ENCODE assay signal across 22 cellular contexts in the genomic region with DNA sequence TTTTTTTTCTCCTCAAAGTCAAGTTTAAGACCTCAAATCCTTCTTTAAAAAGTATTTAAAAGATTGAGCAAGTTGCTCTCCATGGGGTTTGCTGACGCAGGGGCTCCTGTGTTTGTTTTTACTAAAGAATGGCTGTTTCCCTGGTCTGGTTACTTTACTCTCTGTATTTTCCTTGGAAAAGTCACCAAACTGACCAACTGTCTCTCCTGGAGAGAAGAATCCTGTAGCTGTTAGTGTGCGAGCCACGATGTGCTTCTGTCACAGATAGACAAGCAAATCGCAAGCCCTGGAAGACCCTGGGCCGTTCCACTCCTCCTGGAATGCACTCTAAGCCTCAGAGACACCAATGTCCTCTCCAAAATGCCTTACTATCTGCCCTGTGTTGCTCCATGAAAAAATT.
DNase-seq lines count a peak whose midpoint lies in the region; ATAC-seq and TF ChIP-seq lines count a peak whose summit lies in the region.
"Had no signal": no experiment of that assay in that cellular context is flagged by ENCODE, and none has a peak within 500 bp of the region (broad histone marks: within the 10 kb centered on the region; RNA-seq: fewer than 3 reads in every experiment).

No MANE protein-coding gene starts in this region.

- no peak for TF ChIP-seq RAD21 in IMR-90 (IDR thresholded peaks at IDR 0.05; ENCODE audit: low read length)

- H3K36me3 ChIP-seq in IMR-90 (ENCODE audit: control insufficient read depth, insufficient read depth, low read length) (no peaks in the 10 kb centered on the region), endodermal cell (ENCODE audit: control insufficient read depth, insufficient read depth, low read length) (no peaks in the 10 kb centered on the region), suprapubic skin (no peaks in the 10 kb centered on the region)
- H3K36me3 ChIP-seq: heart left ventricle had no signal

- H3K27me3 Mint-ChIP-seq in endodermal cell (ENCODE audit: insufficient read depth) = no peaks in the 10 kb centered on the region

- no peaks in the 10 kb centered on the region for H3K36me3 Mint-ChIP-seq in endodermal cell (ENCODE audit: low read depth)
- H3K36me3 Mint-ChIP-seq: activated naive CD8-positive, alpha-beta T cell treated with anti-CD3 and anti-CD28 coated beads, Interleukin-2, amount 10 ng/mL, durations not matched to agents 7 days and 5 days; CD14-positive monocyte had no signal

- H2BK5ac ChIP-seq in IMR-90 (ENCODE audit: low read depth, low read length, poor library complexity, severe bottlenecking) = peak overlapping the region; percentile 79

- H2BK120ac ChIP-seq in IMR-90 (ENCODE audit: low read depth, low read length) = peak overlapping the region; percentile 89

- H3K9me3 Mint-ChIP-seq in endodermal cell = no peaks in the 10 kb centered on the region
- H3K9me3 Mint-ChIP-seq: activated naive CD8-positive, alpha-beta T cell treated with anti-CD3 and anti-CD28 coated beads, Interleukin-2, amount 10 ng/mL, durations not matched to agents 7 days and 5 days; activated T-helper 17 cell treated with anti-CD3 and anti-CD28 coated beads, Interleukin-2, amount 50 U/mL, for 72 hours; CD14-positive monocyte had no signal

- H3K27ac Mint-ChIP-seq in endodermal cell = peak overlapping the region; percentile 56
- H3K27ac Mint-ChIP-seq: activated naive CD8-positive, alpha-beta T cell treated with anti-CD3 and anti-CD28 coated beads, Interleukin-2, amount 10 ng/mL, durations not matched to agents 7 days and 5 days; activated T-helper 17 cell treated with anti-CD3 and anti-CD28 coated beads, Interleukin-2, amount 50 U/mL, for 72 hours; CD14-positive monocyte had no signal

- peak overlapping the region; percentile 22 for H2BK15ac ChIP-seq in IMR-90 (ENCODE audit: low read depth, low read length)

- in situ Hi-C loops in IMR-90 (cut with MboI; ENCODE audit: low sequenced_read_pairs) = no loop called here

- peak overlapping the region; percentile 87 for H2BK20ac ChIP-seq in IMR-90 (ENCODE audit: low read depth, low read length)

- no peak for TF ChIP-seq EP300 in suprapubic skin (IDR thresholded peaks at IDR 0.05)

- no CpG with 5 or more reads among the region's 5 CpGs for WGBS in IMR-90 (ENCODE audit: extremely low coverage in 2 of 2, insufficient read length in 1 of 2), 2 experiments
- 69 to 75% methylated on average over 3 to 5 of the region's 5 CpGs for WGBS in endodermal cell (ENCODE audit: insufficient coverage in 1 of 2, insufficient read length in 1 of 2), 2 experiments
- 60% methylated on average over 5 of the region's 5 CpGs for WGBS in suprapubic skin

- H3K18ac ChIP-seq in IMR-90 (ENCODE audit: low read depth, low read length) = peak overlapping the region; percentile 90

- no peak for TF ChIP-seq CTCF in AG04449 (IDR thresholded peaks at IDR 0.05; ENCODE audit: insufficient read depth, low read length, missing control alignments)
- TF ChIP-seq CTCF in IMR-90 (conservative IDR thresholded peaks at IDR 0.05; ENCODE audit: low read depth, low read length) = no peak
- no peak for TF ChIP-seq CTCF in endodermal cell (conservative IDR thresholded peaks at IDR 0.05)
- no peak for TF ChIP-seq CTCF in suprapubic skin (IDR thresholded peaks at IDR 0.05)

- H3K9me1 ChIP-seq in IMR-90 (ENCODE audit: insufficient read depth, low read length) = peaks cover 4% of the 10 kb centered on the region; the same call in 1 of the 2 replicates

- intact Hi-C loops in IMR-90 (cut with micrococcal nuclease) = loop anchor here (5.0 kb wide), 2 partner anchors 35 to 65 kb away; no protein-coding TSS in a partner anchor

- H3K14ac ChIP-seq in IMR-90 (replicated peaks; ENCODE audit: low read depth, low read length) = peak overlapping the region; percentile 81

- TF ChIP-seq POLR2A in IMR-90 (IDR thresholded peaks at IDR 0.05; ENCODE audit: low read depth, low read length) = no peak
- TF ChIP-seq POLR2A in suprapubic skin (IDR thresholded peaks at IDR 0.05) = no peak

- POLR2A ChIA-PET in AG04449 (lab: Yijun Ruan, JAX) = no interaction called here
- POLR2A ChIA-PET in IMR-90 (lab: Charles Lee; ENCODE audit: unreplicated experiment) = interaction anchor here (0.6 to 0.7 kb wide), 2 partner anchors 253 to 367 kb away, joined by 5 to 7 read pairs; no protein-coding TSS in a partner anchor

- ATAC-seq in IMR-90 (ENCODE audit: low read depth) = peak; percentile 63
- ATAC-seq in HG03571 (IDR thresholded peaks at IDR 0.05; ENCODE audit: unreplicated experiment) = no peak
- ATAC-seq: activated T-helper 17 cell treated with anti-CD3 and anti-CD28 coated beads, Interleukin-2, amount 50 U/mL, for 72 hours had no signal

- H3K79me1 ChIP-seq in IMR-90 (ENCODE audit: low read depth in 1 of 2, low read length in 2 of 2) = no peaks in the 10 kb centered on the region

- H3K9ac ChIP-seq in IMR-90 (ENCODE audit: low read depth, low read length) (peak overlapping the region; percentile 43), endodermal cell (ENCODE audit: extremely low read depth, low read length, poor library complexity, severe bottlenecking) (no peak overlapping the region)

- H3K9me3 ChIP-seq in IMR-90 (ENCODE audit: control insufficient read depth, insufficient read depth, low read length) = no peaks in the 10 kb centered on the region
- H3K9me3 ChIP-seq in endodermal cell (ENCODE audit: control insufficient read depth, low read length) = no peaks in the 10 kb centered on the region
- no peaks in the 10 kb centered on the region for H3K9me3 ChIP-seq in suprapubic skin
- H3K9me3 ChIP-seq: testis had no signal

- no peak overlapping the region for H3K4me3 Mint-ChIP-seq in endodermal cell
- H3K4me3 Mint-ChIP-seq: activated naive CD8-positive, alpha-beta T cell treated with anti-CD3 and anti-CD28 coated beads, Interleukin-2, amount 10 ng/mL, durations not matched to agents 7 days and 5 days; activated T-helper 17 cell treated with anti-CD3 and anti-CD28 coated beads, Interleukin-2, amount 50 U/mL, for 72 hours; CD14-positive monocyte had no signal

- no peak overlapping the region for H2AK9ac ChIP-seq in IMR-90 (replicated peaks; ENCODE audit: low read depth, low read length, poor library complexity)

- H3K4me2 ChIP-seq in IMR-90 (ENCODE audit: low read depth, low read length) = peak overlapping the region; percentile 76

- H3K27ac ChIP-seq in IMR-90 (ENCODE audit: insufficient read depth, low read length) (peak overlapping the region; percentile 93), endodermal cell (ENCODE audit: low read depth, low read length) (no peak overlapping the region), suprapubic skin (no peak overlapping the region)
- H3K27ac ChIP-seq: testis had no signal

- no peak overlapping the region for H3K4me3 ChIP-seq in AG04449 (ENCODE audit: low read depth, low read length)
- no peak overlapping the region for H3K4me3 ChIP-seq in IMR-90 (ENCODE audit: insufficient read depth, low read depth, low read length)
- H3K4me3 ChIP-seq in endodermal cell (ENCODE audit: low read length) = no peak overlapping the region
- no peak overlapping the region for H3K4me3 ChIP-seq in suprapubic skin
- H3K4me3 ChIP-seq: heart left ventricle, lung, testis had no signal

- dilution Hi-C loops in IMR-90 (cut with HindIII; ENCODE audit: low sequenced_read_pairs, unreplicated experiment) = no loop called here

- H3K4me1 ChIP-seq in IMR-90 (ENCODE audit: control insufficient read depth, insufficient read depth, low read length) (peaks cover 27% of the 10 kb centered on the region), endodermal cell (ENCODE audit: control insufficient read depth, insufficient read depth, low read length) (peaks cover 6% of the 10 kb centered on the region), suprapubic skin (peaks cover 2% of the 10 kb centered on the region)

- H3K56ac ChIP-seq in IMR-90 (ENCODE audit: extremely low read depth, insufficient read depth, low read length) = no peak overlapping the region; the same call in 1 of the 2 replicates

- H3K4me1 Mint-ChIP-seq in endodermal cell = peaks cover 11% of the 10 kb centered on the region
- H3K4me1 Mint-ChIP-seq: activated naive CD8-positive, alpha-beta T cell treated with anti-CD3 and anti-CD28 coated beads, Interleukin-2, amount 10 ng/mL, durations not matched to agents 7 days and 5 days; activated T-helper 17 cell treated with anti-CD3 and anti-CD28 coated beads, Interleukin-2, amount 50 U/mL, for 72 hours had no signal

- DNase-seq in AG04449 (ENCODE audit: low read depth, low spot score) = peak; percentile 51
- DNase-seq in IMR-90 = peak; percentile 81
- peak; percentile 51 for DNase-seq in endodermal cell
- peak; percentile 20 for DNase-seq in hepatic stellate cell (ENCODE audit: low spot score)
- no peak for DNase-seq in cerebellum (ENCODE audit: low spot score)
- DNase-seq in suprapubic skin (ENCODE audit: low spot score in 2 of 2) = no peak
- DNase-seq in NCI-H82 treated with DMSO at 0.1 percent for 48 hours (lab: John Stamatoyannopoulos, UW; ENCODE audit: unreplicated experiment) = no peak
- DNase-seq: activated CD4-positive, alpha-beta T cell treated with anti-CD3 and anti-CD28 coated beads for 48 hours; activated naive CD8-positive, alpha-beta T cell treated with anti-CD3 and anti-CD28 coated beads, Interleukin-2, amount 10 ng/mL, durations not matched to agents 7 days and 5 days; central memory CD4-positive, alpha-beta T cell; KG1; NCI-H774; occipital lobe; OCI-M1; retina; SHP77; testis had no signal

- peak overlapping the region; percentile 85 for H4K91ac ChIP-seq in IMR-90 (ENCODE audit: insufficient read depth, low read depth, low read length)

- H3K23ac ChIP-seq in IMR-90 (ENCODE audit: low read depth, low read length) = peak overlapping the region; percentile 65; the same call in 1 of the 2 replicates

- peak overlapping the region; percentile 58 to 79 for H4K8ac ChIP-seq in IMR-90 (ENCODE audit: low read depth in 2 of 2, low read length in 2 of 2)

- CTCF ChIA-PET in AG04449 (lab: Yijun Ruan, JAX) (interaction anchor here (0.9 to 1.4 kb wide), 2 partner anchors 56 to 146 kb away, joined by 3 read pairs; no protein-coding TSS in a partner anchor), IMR-90 (lab: Yijun Ruan, JAX) (interaction anchor here (1.4 kb wide), 1 partner anchor 10 kb away, joined by 3 read pairs; no protein-coding TSS in a partner anchor)

- H2AK5ac ChIP-seq in IMR-90 (ENCODE audit: low read depth, low read length) = 0 out of 2 replicates have a peak overlapping the region, but pooled peaks have one; percentile 2

- H3K27me3 ChIP-seq in IMR-90 (ENCODE audit: control insufficient read depth, insufficient read depth, low read length) = no peaks in the 10 kb centered on the region
- no peaks in the 10 kb centered on the region for H3K27me3 ChIP-seq in endodermal cell (ENCODE audit: control insufficient read depth, insufficient read depth, low read length, poor library complexity, severe bottlenecking)
- no peaks in the 10 kb centered on the region for H3K27me3 ChIP-seq in suprapubic skin
- H3K27me3 ChIP-seq: heart left ventricle, testis had no signal

- no TSS peak for BruUV-seq in IMR-90 (replicated peaks; lab: Mats Ljungman, UMichigan)

- H2AFZ ChIP-seq in IMR-90 (replicated peaks; ENCODE audit: low read length, poor library complexity) = peak overlapping the region; percentile 33

- H3K4ac ChIP-seq in IMR-90 (ENCODE audit: low read depth, low read length) = peak overlapping the region; percentile 68

- H4K20me1 ChIP-seq in IMR-90 (ENCODE audit: insufficient read depth, low read length) = no peaks in the 10 kb centered on the region

- H4K5ac ChIP-seq in IMR-90 (ENCODE audit: low read depth, low read length) = peak overlapping the region; percentile 92

TF ChIP-seq in IMR-90, 13 proteins besides CTCF, POLR2A, EP300 and RAD21 (continues in another document):
- peak; percentile 75 for TF ChIP-seq CEBPB (IDR thresholded peaks at IDR 0.05; ENCODE audit: low read depth, low read length)

Comparison
In these comparisons a context has a peak if more than half of its experiments do, and no peak if none do; other contexts are left out.
1. DNase-seq: peak in AG04449 (single experiment), IMR-90 (single experiment), endodermal cell (single experiment) and hepatic stellate cell (single experiment); none in cerebellum (single experiment), suprapubic skin (0 of 2) and NCI-H82 treated with DMSO at 0.1 percent for 48 hours (single experiment).